2 cellular contexts compared by ENCODE assay signal in genomic region chr7:22326181-22326580, GRCh38.
TF ChIP-seq lines count a peak whose summit lies in the region.

No MANE protein-coding gene starts in this region.

TF ChIP-seq in GM12878, 131 proteins besides CTCF, POLR2A, EP300 and RAD21:
- peak; percentile 56; the same call in 1 of the 2 replicates for TF ChIP-seq ZBTB40 (IDR thresholded peaks at IDR 0.05; ENCODE audit: borderline replicate concordance)
- no peak for TF ChIP-seq NFIC (IDR thresholded peaks at IDR 0.05; ENCODE audit: low read depth, low read length)
- no peak for TF ChIP-seq WRNIP1 (IDR thresholded peaks at IDR 0.05; ENCODE audit: borderline replicate concordance, low read depth, low read length)
- TF ChIP-seq KAT2A (conservative IDR thresholded peaks at IDR 0.05; ENCODE audit: control insufficient read depth, low read depth, low read length) = no peak
- no peak for TF ChIP-seq POLR2AphosphoS5 (IDR thresholded peaks at IDR 0.05; ENCODE audit: low read length)
- no peak for TF ChIP-seq ZNF217 (IDR thresholded peaks at IDR 0.05)
- TF ChIP-seq ZSCAN29 (IDR thresholded peaks at IDR 0.05) = no peak
- TF ChIP-seq PKNOX1 (IDR thresholded peaks at IDR 0.05) = no peak

TF ChIP-seq in HepG2, 621 proteins besides CTCF, POLR2A, EP300 and RAD21:
- TF ChIP-seq SNAPC2 (CRISPR knock-in tag; IDR thresholded peaks at IDR 0.05) = no peak
- TF ChIP-seq ZBTB40 (IDR thresholded peaks at IDR 0.05) = peak; percentile 44; the same call in 1 of the 2 replicates
- peak; percentile 98 for TF ChIP-seq ZBTB40 (CRISPR knock-in tag; IDR thresholded peaks at IDR 0.05)
- TF ChIP-seq THAP8 (CRISPR knock-in tag; IDR thresholded peaks at IDR 0.05; ENCODE audit: borderline replicate concordance) = no peak
- no peak for TF ChIP-seq AKNA (CRISPR knock-in tag; IDR thresholded peaks at IDR 0.05; ENCODE audit: borderline replicate concordance)
- TF ChIP-seq ZNF570 (CRISPR knock-in tag; IDR thresholded peaks at IDR 0.05; ENCODE audit: borderline replicate concordance) = no peak
- no peak for TF ChIP-seq ZBTB10 (CRISPR knock-in tag; IDR thresholded peaks at IDR 0.05; ENCODE audit: borderline replicate concordance)
